Comparison of ENCODE assay signal across 3 cellular contexts in the genomic region with DNA sequence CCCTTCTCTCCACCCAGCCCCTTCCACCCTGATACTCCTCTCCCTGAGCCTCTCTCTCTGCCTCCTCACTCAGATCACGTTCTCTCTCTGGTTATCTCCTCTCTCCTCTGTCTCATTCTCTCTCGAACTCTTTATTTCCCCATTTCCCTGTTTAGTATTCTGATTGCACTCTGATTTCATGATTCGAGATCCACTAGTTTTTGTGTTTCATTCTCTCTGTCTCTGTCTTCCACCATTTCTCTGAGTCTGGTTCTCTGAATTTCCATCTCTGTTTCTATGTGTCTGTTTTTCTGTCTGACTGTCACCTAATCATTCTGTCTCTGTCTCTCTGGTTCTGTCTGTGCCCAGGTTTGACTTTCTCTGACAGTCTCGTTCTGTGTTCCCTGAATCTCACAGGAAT.
TF ChIP-seq lines count a peak whose summit lies in the region.

No MANE protein-coding gene starts in this region.

TF ChIP-seq in SK-N-SH, 30 proteins besides CTCF, POLR2A, EP300 and RAD21:
- TF ChIP-seq SMC3 (IDR thresholded peaks at IDR 0.05; ENCODE audit: low read depth, low read length) (no peak), YY1 (IDR thresholded peaks at IDR 0.05; ENCODE audit: low read depth) (no peak), GATA2 (CRISPR knock-in tag; IDR thresholded peaks at IDR 0.05) (no peak), ELF1 (IDR thresholded peaks at IDR 0.05) (no peak), NRF1 (IDR thresholded peaks at IDR 0.05; ENCODE audit: low read depth, low read length) (no peak), TEAD4 (IDR thresholded peaks at IDR 0.05; ENCODE audit: borderline replicate concordance, insufficient read depth) (no peak), CHD2 (IDR thresholded peaks at IDR 0.05; ENCODE audit: low read length, partially characterized antibody) (no peak), NFIC (IDR thresholded peaks at IDR 0.05; ENCODE audit: borderline replicate concordance) (no peak), RFX5 (IDR thresholded peaks at IDR 0.05; ENCODE audit: low read length) (no peak), MEF2A (IDR thresholded peaks at IDR 0.05; ENCODE audit: borderline replicate concordance, low read depth) (no peak), FOXM1 (IDR thresholded peaks at IDR 0.05; ENCODE audit: low read depth) (no peak), MXI1 (IDR thresholded peaks at IDR 0.05; ENCODE audit: low read depth, low read length) (no peak), FOSL2 (IDR thresholded peaks at IDR 0.05; ENCODE audit: borderline replicate concordance, low read depth) (no peak), TAF1 (IDR thresholded peaks at IDR 0.05; ENCODE audit: borderline replicate concordance, low read depth, low read length) (no peak), TCF12 (IDR thresholded peaks at IDR 0.05) (no peak), SIN3A (IDR thresholded peaks at IDR 0.05; ENCODE audit: borderline replicate concordance, low read depth, low read length) (no peak)
- TF ChIP-seq, protein P1, sequence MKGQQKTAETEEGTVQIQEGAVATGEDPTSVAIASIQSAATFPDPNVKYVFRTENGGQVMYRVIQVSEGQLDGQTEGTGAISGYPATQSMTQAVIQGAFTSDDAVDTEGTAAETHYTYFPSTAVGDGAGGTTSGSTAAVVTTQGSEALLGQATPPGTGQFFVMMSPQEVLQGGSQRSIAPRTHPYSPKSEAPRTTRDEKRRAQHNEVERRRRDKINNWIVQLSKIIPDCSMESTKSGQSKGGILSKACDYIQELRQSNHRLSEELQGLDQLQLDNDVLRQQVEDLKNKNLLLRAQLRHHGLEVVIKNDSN (IDR thresholded peaks at IDR 0.05; ENCODE audit: borderline replicate concordance, low read depth), result no peak
- TF ChIP-seq, protein P2, sequence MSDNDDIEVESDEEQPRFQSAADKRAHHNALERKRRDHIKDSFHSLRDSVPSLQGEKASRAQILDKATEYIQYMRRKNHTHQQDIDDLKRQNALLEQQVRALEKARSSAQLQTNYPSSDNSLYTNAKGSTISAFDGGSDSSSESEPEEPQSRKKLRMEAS (IDR thresholded peaks at IDR 0.05; ENCODE audit: low read depth), result no peak
- TF ChIP-seq, protein P3, sequence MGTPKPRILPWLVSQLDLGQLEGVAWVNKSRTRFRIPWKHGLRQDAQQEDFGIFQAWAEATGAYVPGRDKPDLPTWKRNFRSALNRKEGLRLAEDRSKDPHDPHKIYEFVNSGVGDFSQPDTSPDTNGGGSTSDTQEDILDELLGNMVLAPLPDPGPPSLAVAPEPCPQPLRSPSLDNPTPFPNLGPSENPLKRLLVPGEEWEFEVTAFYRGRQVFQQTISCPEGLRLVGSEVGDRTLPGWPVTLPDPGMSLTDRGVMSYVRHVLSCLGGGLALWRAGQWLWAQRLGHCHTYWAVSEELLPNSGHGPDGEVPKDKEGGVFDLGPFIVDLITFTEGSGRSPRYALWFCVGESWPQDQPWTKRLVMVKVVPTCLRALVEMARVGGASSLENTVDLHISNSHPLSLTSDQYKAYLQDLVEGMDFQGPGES (IDR thresholded peaks at IDR 0.05; ENCODE audit: low read depth, low read length), result no peak

TF ChIP-seq in SK-N-SH treated with all-trans-retinoic acid at 6 μM for 48 hours, 23 proteins besides CTCF, POLR2A, EP300 and RAD21:
- TF ChIP-seq BACH2 (CRISPR knock-in tag; IDR thresholded peaks at IDR 0.05; ENCODE audit: borderline replicate concordance) (no peak), ESRRG (CRISPR knock-in tag; IDR thresholded peaks at IDR 0.05) (no peak), ZNF8 (CRISPR knock-in tag; IDR thresholded peaks at IDR 0.05) (no peak), TOX (CRISPR knock-in tag; IDR thresholded peaks at IDR 0.05; ENCODE audit: borderline replicate concordance) (no peak), SNAI2 (CRISPR knock-in tag; IDR thresholded peaks at IDR 0.05) (no peak), ZFP3 (CRISPR knock-in tag; IDR thresholded peaks at IDR 0.05) (no peak)
- TF ChIP-seq, protein P4, sequence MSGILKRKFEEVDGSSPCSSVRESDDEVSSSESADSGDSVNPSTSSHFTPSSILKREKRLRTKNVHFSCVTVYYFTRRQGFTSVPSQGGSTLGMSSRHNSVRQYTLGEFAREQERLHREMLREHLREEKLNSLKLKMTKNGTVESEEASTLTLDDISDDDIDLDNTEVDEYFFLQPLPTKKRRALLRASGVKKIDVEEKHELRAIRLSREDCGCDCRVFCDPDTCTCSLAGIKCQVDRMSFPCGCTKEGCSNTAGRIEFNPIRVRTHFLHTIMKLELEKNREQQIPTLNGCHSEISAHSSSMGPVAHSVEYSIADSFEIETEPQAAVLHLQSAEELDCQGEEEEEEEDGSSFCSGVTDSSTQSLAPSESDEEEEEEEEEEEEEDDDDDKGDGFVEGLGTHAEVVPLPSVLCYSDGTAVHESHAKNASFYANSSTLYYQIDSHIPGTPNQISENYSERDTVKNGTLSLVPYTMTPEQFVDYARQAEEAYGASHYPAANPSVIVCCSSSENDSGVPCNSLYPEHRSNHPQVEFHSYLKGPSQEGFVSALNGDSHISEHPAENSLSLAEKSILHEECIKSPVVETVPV (CRISPR knock-in tag; IDR thresholded peaks at IDR 0.05), result no peak
- TF ChIP-seq, protein P5, sequence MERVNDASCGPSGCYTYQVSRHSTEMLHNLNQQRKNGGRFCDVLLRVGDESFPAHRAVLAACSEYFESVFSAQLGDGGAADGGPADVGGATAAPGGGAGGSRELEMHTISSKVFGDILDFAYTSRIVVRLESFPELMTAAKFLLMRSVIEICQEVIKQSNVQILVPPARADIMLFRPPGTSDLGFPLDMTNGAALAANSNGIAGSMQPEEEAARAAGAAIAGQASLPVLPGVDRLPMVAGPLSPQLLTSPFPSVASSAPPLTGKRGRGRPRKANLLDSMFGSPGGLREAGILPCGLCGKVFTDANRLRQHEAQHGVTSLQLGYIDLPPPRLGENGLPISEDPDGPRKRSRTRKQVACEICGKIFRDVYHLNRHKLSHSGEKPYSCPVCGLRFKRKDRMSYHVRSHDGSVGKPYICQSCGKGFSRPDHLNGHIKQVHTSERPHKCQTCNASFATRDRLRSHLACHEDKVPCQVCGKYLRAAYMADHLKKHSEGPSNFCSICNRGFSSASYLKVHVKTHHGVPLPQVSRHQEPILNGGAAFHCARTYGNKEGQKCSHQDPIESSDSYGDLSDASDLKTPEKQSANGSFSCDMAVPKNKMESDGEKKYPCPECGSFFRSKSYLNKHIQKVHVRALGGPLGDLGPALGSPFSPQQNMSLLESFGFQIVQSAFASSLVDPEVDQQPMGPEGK (CRISPR knock-in tag; IDR thresholded peaks at IDR 0.05; ENCODE audit: borderline replicate concordance), result no peak
TF ChIP-seq in SK-N-SH treated with all-trans-retinoic acid at 6 μM for 48 hours: peak in this region for 0.

TF ChIP-seq in neural cell, 6 proteins besides CTCF, POLR2A, EP300 and RAD21:
- TF ChIP-seq POLR2AphosphoS5 (IDR thresholded peaks at IDR 0.05), result no peak
- no peak for TF ChIP-seq EZH2 (IDR thresholded peaks at IDR 0.05; ENCODE audit: borderline replicate concordance, insufficient read depth, low read length, poor library complexity, severe bottlenecking)
- no peak for TF ChIP-seq SMC3 (conservative IDR thresholded peaks at IDR 0.05; ENCODE audit: poor library complexity)
- TF ChIP-seq TAF1 (IDR thresholded peaks at IDR 0.05; ENCODE audit: low read depth), result no peak
- TF ChIP-seq, protein P6, sequence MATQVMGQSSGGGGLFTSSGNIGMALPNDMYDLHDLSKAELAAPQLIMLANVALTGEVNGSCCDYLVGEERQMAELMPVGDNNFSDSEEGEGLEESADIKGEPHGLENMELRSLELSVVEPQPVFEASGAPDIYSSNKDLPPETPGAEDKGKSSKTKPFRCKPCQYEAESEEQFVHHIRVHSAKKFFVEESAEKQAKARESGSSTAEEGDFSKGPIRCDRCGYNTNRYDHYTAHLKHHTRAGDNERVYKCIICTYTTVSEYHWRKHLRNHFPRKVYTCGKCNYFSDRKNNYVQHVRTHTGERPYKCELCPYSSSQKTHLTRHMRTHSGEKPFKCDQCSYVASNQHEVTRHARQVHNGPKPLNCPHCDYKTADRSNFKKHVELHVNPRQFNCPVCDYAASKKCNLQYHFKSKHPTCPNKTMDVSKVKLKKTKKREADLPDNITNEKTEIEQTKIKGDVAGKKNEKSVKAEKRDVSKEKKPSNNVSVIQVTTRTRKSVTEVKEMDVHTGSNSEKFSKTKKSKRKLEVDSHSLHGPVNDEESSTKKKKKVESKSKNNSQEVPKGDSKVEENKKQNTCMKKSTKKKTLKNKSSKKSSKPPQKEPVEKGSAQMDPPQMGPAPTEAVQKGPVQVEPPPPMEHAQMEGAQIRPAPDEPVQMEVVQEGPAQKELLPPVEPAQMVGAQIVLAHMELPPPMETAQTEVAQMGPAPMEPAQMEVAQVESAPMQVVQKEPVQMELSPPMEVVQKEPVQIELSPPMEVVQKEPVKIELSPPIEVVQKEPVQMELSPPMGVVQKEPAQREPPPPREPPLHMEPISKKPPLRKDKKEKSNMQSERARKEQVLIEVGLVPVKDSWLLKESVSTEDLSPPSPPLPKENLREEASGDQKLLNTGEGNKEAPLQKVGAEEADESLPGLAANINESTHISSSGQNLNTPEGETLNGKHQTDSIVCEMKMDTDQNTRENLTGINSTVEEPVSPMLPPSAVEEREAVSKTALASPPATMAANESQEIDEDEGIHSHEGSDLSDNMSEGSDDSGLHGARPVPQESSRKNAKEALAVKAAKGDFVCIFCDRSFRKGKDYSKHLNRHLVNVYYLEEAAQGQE (IDR thresholded peaks at IDR 0.05; ENCODE audit: borderline replicate concordance), result no peak
- TF ChIP-seq MXI1 (conservative IDR thresholded peaks at IDR 0.05; ENCODE audit: poor library complexity, severe bottlenecking), result no peak
TF ChIP-seq in neural cell: peak in this region for 0.
